8 cellular contexts compared by ENCODE assay signal in genomic region chr17:700504-701094, GRCh38. TPM values are rescaled to one million over a fixed set of nuclear protein-coding genes. Genes with fewer than 3 reads are reported as not detected.
DNase-seq lines count a peak whose midpoint lies in the region; ATAC-seq and TF ChIP-seq lines count a peak whose summit lies in the region.

No MANE protein-coding gene starts in this region.

- H3K36me3 Mint-ChIP-seq in CD4-positive, alpha-beta T cell (ENCODE audit: low read depth) = peaks cover 43% of the 10 kb centered on the region
- H3K36me3 Mint-ChIP-seq in GM23338 (ENCODE audit: low read depth) = peaks cover 2% of the 10 kb centered on the region; the same call in 1 of the 3 replicates

- CTCF ChIA-PET in CD4-positive, alpha-beta T cell (lab: Charles Lee) = interaction anchor here (0.6 to 4.5 kb wide), 11 partner anchors 9 to 392 kb away, joined by 3 to 47 read pairs (median 4); partner anchors contain the start of gene TIMM22

- intact Hi-C loops in CD4-positive, alpha-beta T cell (cut with DNase I, micrococcal nuclease) = loop anchor here (1.0 to 10.0 kb wide), 4 partner anchors 288 to 558 kb away; no protein-coding TSS in a partner anchor
- intact Hi-C loops in esophagus squamous epithelium (cut with DNase I) (no loop called here), ovary (cut with DNase I) (loop anchor here in 2 of 4 donors (5.0 kb wide), 1 partner anchor 288 kb away; a partner anchor contains a TSS)

- no peak overlapping the region for H3K27ac ChIP-seq in CD4-positive, alpha-beta T cell (ENCODE audit: low read depth, low read length)
- H3K27ac ChIP-seq in GM23338 (ENCODE audit: low read depth) (peak overlapping the region; percentile 67; the same call in 1 of the 2 replicates), esophagus squamous epithelium (no peak overlapping the region), ovary (no peak overlapping the region)

- H3K36me3 ChIP-seq in GM23338 (ENCODE audit: insufficient read depth) = no peaks in the 10 kb centered on the region
- peaks cover 0 to 70% (median 7%) of the 10 kb centered on the region in 3 donors for H3K36me3 ChIP-seq in esophagus squamous epithelium
- H3K36me3 ChIP-seq in ovary = no peaks in the 10 kb centered on the region

- no peaks in the 10 kb centered on the region for H3K27me3 ChIP-seq in CD4-positive, alpha-beta T cell (ENCODE audit: control insufficient read depth, insufficient read depth, low read length)
- H3K27me3 ChIP-seq in GM23338 (ENCODE audit: insufficient read depth) (no peaks in the 10 kb centered on the region), esophagus squamous epithelium (no peaks in the 10 kb centered on the region), ovary (no peaks in the 10 kb centered on the region)

- no peaks in the 10 kb centered on the region for H3K4me1 Mint-ChIP-seq in CD4-positive, alpha-beta T cell (ENCODE audit: low read depth)
- no peaks in the 10 kb centered on the region for H3K4me1 Mint-ChIP-seq in GM23338

- DNase-seq in CD4-positive, alpha-beta T cell = no peak
- peak; percentile 44 for DNase-seq in GM23338 (ENCODE audit: low spot score)
- peak; percentile 30 for DNase-seq in SHP77 treated with DMSO at 0.1 percent for 48 hours (lab: John Stamatoyannopoulos, UW)
- DNase-seq in esophagus squamous epithelium (lab: John Stamatoyannopoulos, UW) = no peak
- no peak for DNase-seq in ovary

- H3K9me3 Mint-ChIP-seq in CD4-positive, alpha-beta T cell = no peaks in the 10 kb centered on the region
- H3K9me3 Mint-ChIP-seq in GM23338 = no peaks in the 10 kb centered on the region

- no peak overlapping the region for H2AFZ ChIP-seq in GM23338

- H3K27me3 Mint-ChIP-seq in CD4-positive, alpha-beta T cell = no peaks in the 10 kb centered on the region
- H3K27me3 Mint-ChIP-seq in GM23338 (ENCODE audit: insufficient read depth, low read depth, poor library complexity) = no peaks in the 10 kb centered on the region

- no peak overlapping the region for H3K4me2 ChIP-seq in GM23338

- ATAC-seq in CD4-positive, alpha-beta T cell (ENCODE audit: poor library complexity) = peak; percentile 68
- ATAC-seq in GM23338 (peak; percentile 44; the same call in 1 of the 3 replicates), GM19351 (IDR thresholded peaks at IDR 0.05; ENCODE audit: unreplicated experiment) (no peak), HG02798 (IDR thresholded peaks at IDR 0.05; ENCODE audit: poor library complexity, unreplicated experiment) (no peak), HG02571 (IDR thresholded peaks at IDR 0.05; ENCODE audit: unreplicated experiment) (no peak)

- WGBS in esophagus squamous epithelium, 2 donors = 44 to 60% methylated on average over 1 of the region's 1 CpG
- WGBS in ovary, 3 donors = 39 to 52% (median 41%) methylated on average over 1 of the region's 1 CpG

- no peak for TF ChIP-seq EP300 in ovary (IDR thresholded peaks at IDR 0.05)

- H3K4me3 Mint-ChIP-seq in CD4-positive, alpha-beta T cell = no peak overlapping the region
- H3K4me3 Mint-ChIP-seq in GM23338 = no peak overlapping the region

- no peak for TF ChIP-seq POLR2A in esophagus squamous epithelium (IDR thresholded peaks at IDR 0.05)
- TF ChIP-seq POLR2A in ovary (IDR thresholded peaks at IDR 0.05) = no peak

- peaks cover 4% of the 10 kb centered on the region for H4K20me1 ChIP-seq in GM23338 (replicated peaks; ENCODE audit: insufficient read depth)

- H3K4me3 ChIP-seq in GM23338 (no peak overlapping the region), esophagus squamous epithelium (no peak overlapping the region), ovary (no peak overlapping the region)

- 0 out of 2 replicates have a peak, but pooled peaks cover 3% of the 10 kb centered on the region for H3F3A ChIP-seq in GM23338 (replicated peaks; ENCODE audit: low read depth)

- H3K9me3 ChIP-seq in CD4-positive, alpha-beta T cell (ENCODE audit: control insufficient read depth, low read length) = no peaks in the 10 kb centered on the region
- H3K9me3 ChIP-seq in esophagus squamous epithelium (no peaks in the 10 kb centered on the region), ovary (no peaks in the 10 kb centered on the region)

- TF ChIP-seq CTCF in CD4-positive, alpha-beta T cell (IDR thresholded peaks at IDR 0.05) = peak; percentile 78
- TF ChIP-seq CTCF in GM23338 (conservative IDR thresholded peaks at IDR 0.05; ENCODE audit: low read depth in 2 of 2) = peak in 1 of 2 experiments; percentile 96; a peak in 3 of 4 replicates
- TF ChIP-seq CTCF in esophagus squamous epithelium (IDR thresholded peaks at IDR 0.05) = peak; percentile 49 to 81 (median 72)
- TF ChIP-seq CTCF in ovary (IDR thresholded peaks at IDR 0.05) = peak; percentile 46 to 78 (median 66)

- H3K27ac Mint-ChIP-seq in CD4-positive, alpha-beta T cell = no peak overlapping the region
- H3K27ac Mint-ChIP-seq in GM23338 = no peak overlapping the region

- POLR2A ChIA-PET in CD4-positive, alpha-beta T cell (lab: Charles Lee) = interaction anchor here (1.0 to 2.6 kb wide), 4 partner anchors 14 to 290 kb away, joined by 3 to 16 read pairs (median 6); partner anchors contain the start of gene VPS53

- H3K79me2 ChIP-seq in GM23338 (replicated peaks; ENCODE audit: insufficient read depth) = no peaks in the 10 kb centered on the region; the same call in 1 of the 2 replicates

- H3K4me1 ChIP-seq in GM23338 (ENCODE audit: insufficient read depth) = 0 out of 2 replicates have a peak, but pooled peaks cover 2% of the 10 kb centered on the region
- no peaks in the 10 kb centered on the region for H3K4me1 ChIP-seq in esophagus squamous epithelium
- peaks cover 7% of the 10 kb centered on the region for H3K4me1 ChIP-seq in ovary (ENCODE audit: insufficient read depth)

- no peaks in the 10 kb centered on the region for H3K9me2 ChIP-seq in GM23338 (ENCODE audit: insufficient read depth)

TF ChIP-seq in GM23338, 12 proteins besides CTCF, POLR2A, EP300 and RAD21:
- TF ChIP-seq CREB1 (CRISPR knock-in tag; IDR thresholded peaks at IDR 0.05; ENCODE audit: low read depth) (no peak), ETS1 (IDR thresholded peaks at IDR 0.05) (no peak), POLR2AphosphoS5 (IDR thresholded peaks at IDR 0.05; ENCODE audit: low read depth) (no peak), STAT1 (IDR thresholded peaks at IDR 0.05; ENCODE audit: unreplicated experiment) (no peak), ZNF331 (CRISPR knock-in tag; IDR thresholded peaks at IDR 0.05; ENCODE audit: low read depth) (no peak)
TF ChIP-seq in GM23338: peak in this region for 0.

RNA-seq across cellular contexts. Expression of gene VPS53, which starts 14.0 kb away (rescaled TPM):
- total RNA-seq in CD4-positive, alpha-beta T cell = 10 to 100 TPM; 54.0 to 57.0 TPM
- total RNA-seq in GM23338 (2014; rRNA removed; shearing (Covaris generic)) = 21.1 and 26.0 TPM in 2 replicates
- polyA plus RNA-seq in GM23338 (2016; fragmentation: Nextera tagmentation; extraction: Ambion mirVana) = 10.0 and 11.6 TPM in 2 replicates
- 10 to 100 TPM; 20.9 to 28.8 (median 27.6) TPM for total RNA-seq in esophagus squamous epithelium
- 10 to 100 TPM in 6 of 7 donors, 1 to 10 TPM in 1; 9.3 to 82.1 (median 58.2) TPM for total RNA-seq in ovary
- polyA plus RNA-seq in ovary = 10 to 100 TPM in 1 of 2 donors, 1 to 10 TPM in 1; 9.1 to 18.8 TPM

RNA-seq across cellular contexts. Expression of gene TLCD3A, which starts 31.8 kb away (rescaled TPM):
- total RNA-seq in CD4-positive, alpha-beta T cell = under 1 TPM; 0.63 to 0.75 TPM
- 14.5 and 21.1 TPM in 2 replicates for total RNA-seq in GM23338 (2014; rRNA removed; shearing (Covaris generic))
- polyA plus RNA-seq in GM23338 (2016; fragmentation: Nextera tagmentation; extraction: Ambion mirVana) (10.3 and 11.4 TPM in 2 replicates), ovary (10 to 100 TPM in 1 of 2 donors, 1 to 10 TPM in 1; 5.5 to 14.8 TPM)
- total RNA-seq in esophagus squamous epithelium (10 to 100 TPM; 12.7 to 31.9 (median 20.9) TPM), ovary (10 to 100 TPM in 5 of 7 donors, 1 to 10 TPM in 2; 3.0 to 17.8 (median 13.1) TPM)

RNA-seq across cellular contexts. Expression of gene GEMIN4, which starts 51.5 kb away (rescaled TPM):
- total RNA-seq in CD4-positive, alpha-beta T cell = 10 to 100 TPM; 16.0 to 18.0 TPM
- 42.4 and 45.0 TPM in 2 replicates for total RNA-seq in GM23338 (2014; rRNA removed; shearing (Covaris generic))
- polyA plus RNA-seq in GM23338 (2016; fragmentation: Nextera tagmentation; extraction: Ambion mirVana) = 14.1 and 14.5 TPM in 2 replicates
- 10 to 100 TPM; 16.6 to 33.0 (median 20.1) TPM for total RNA-seq in esophagus squamous epithelium
- total RNA-seq in ovary = 10 to 100 TPM; 10.9 to 31.3 (median 24.4) TPM
- 10 to 100 TPM; 10.9 to 13.9 TPM for polyA plus RNA-seq in ovary

Comparison
In these comparisons a context has a peak if more than half of its experiments do, and no peak if none do; other contexts are left out.
1. ATAC-seq: peak in CD4-positive, alpha-beta T cell (single experiment) and GM23338 (single experiment); none in GM19351 (single experiment), HG02798 (single experiment) and HG02571 (single experiment).
2. DNase-seq: peak in GM23338 (single experiment) and SHP77 treated with DMSO at 0.1 percent for 48 hours (single experiment); none in CD4-positive, alpha-beta T cell (0 of 10), esophagus squamous epithelium (single experiment) and ovary (0 of 5).